20 cellular contexts compared by ENCODE assay signal in the genomic region with DNA sequence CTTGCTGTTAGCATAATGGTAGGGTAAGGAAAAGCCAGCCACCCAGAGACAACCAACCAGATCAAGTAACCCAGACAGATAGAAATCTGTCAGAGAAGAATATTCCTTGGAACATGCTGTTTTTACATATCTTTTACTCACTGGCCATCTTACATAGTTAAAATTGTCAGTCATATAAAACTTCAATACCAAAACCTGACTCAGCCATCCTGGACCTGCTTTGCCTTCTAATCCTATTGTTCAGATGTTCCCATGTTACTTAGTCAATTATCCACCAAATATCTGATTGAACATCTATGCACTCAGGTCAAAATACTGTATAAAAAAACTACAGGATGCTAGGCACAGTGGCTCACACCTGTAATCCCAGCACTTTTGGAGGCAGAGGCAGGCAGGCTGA.
DNase-seq lines count a peak whose midpoint lies in the region; ATAC-seq, FAIRE-seq and TF ChIP-seq lines count a peak whose summit lies in the region.
"Had no signal": no experiment of that assay in that cellular context is flagged by ENCODE, and none has a peak within 500 bp of the region (broad histone marks: within the 10 kb centered on the region; RNA-seq: fewer than 3 reads in every experiment).

No MANE protein-coding gene starts in this region.

- H3K79me2 ChIP-seq in PC-3 (ENCODE audit: low read length): no peaks in the 10 kb centered on the region

- H3K4me2 ChIP-seq in A549 (peak overlapping the region; percentile 51), PC-3 (ENCODE audit: low read length) (peak overlapping the region; percentile 18)

- peak overlapping the region; percentile 29; the same call in 1 of the 2 replicates for H3K9ac ChIP-seq in PC-3 (ENCODE audit: low read length)
- H3K9ac ChIP-seq: GM23248 had no signal

- peaks cover 0 to 4% (median 0%) of the 10 kb centered on the region in 7 donors for H3K4me1 Mint-ChIP-seq in naive thymus-derived CD4-positive, alpha-beta T cell
- H3K4me1 Mint-ChIP-seq in HFFc6 (ENCODE audit: low read depth): peaks cover 40% of the 10 kb centered on the region
- H3K4me1 Mint-ChIP-seq: B cell had no signal

- no peak for DNase-seq in A549 (ENCODE audit: low read depth in 1 of 2, low spot score in 1 of 2)
- DNase-seq in PC-3: peak; percentile 73
- DNase-seq in epithelial cell of prostate (ENCODE audit: low read depth, low spot score): peak; percentile 22
- peak; percentile 33 for DNase-seq in renal cortical epithelial cell (ENCODE audit: low read depth)
- DNase-seq in amniotic stem cell (lab: John Stamatoyannopoulos, UW): no peak
- no peak for DNase-seq in naive thymus-derived CD4-positive, alpha-beta T cell
- DNase-seq in HFFc6: no peak
- DNase-seq: CD4-positive, alpha-beta T cell; DMS79; GM23248; MV-4-11; NCI-H1417 treated with DMSO at 0.1 percent for 48 hours; NCI-H1930; NCI-H2171; NCI-H446; NK-92 treated with Interleukin-12 subunit alpha and Interleukin-12 subunit beta, amount 100 ng/mL, for 24 hours had no signal

- ATAC-seq in A549 (no peak), PC-3 (peak; percentile 14)
- no peak for ATAC-seq in naive thymus-derived CD4-positive, alpha-beta T cell
- ATAC-seq: K562 had no signal

- no peak for TF ChIP-seq EP300 in A549 (IDR thresholded peaks at IDR 0.05)

- no peak overlapping the region for H2AFZ ChIP-seq in PC-3 (ENCODE audit: low read length)
- H2AFZ ChIP-seq: GM23248 had no signal

- peaks cover 0 to 4% (median 0%) of the 10 kb centered on the region in 5 donors for H3K27me3 Mint-ChIP-seq in naive thymus-derived CD4-positive, alpha-beta T cell
- H3K27me3 Mint-ChIP-seq in HFFc6 (ENCODE audit: insufficient read depth): peaks cover 9% of the 10 kb centered on the region
- H3K27me3 Mint-ChIP-seq: B cell; CD4-positive, alpha-beta T cell had no signal

- POLR2A ChIA-PET in A549 (lab: Yijun Ruan, JAX): no interaction called here
- POLR2A ChIA-PET in PC-3 (lab: Charles Lee; ENCODE audit: unreplicated experiment): interaction anchor here (0.6 kb wide), 3 partner anchors 235 to 469 kb away, joined by 3 to 6 read pairs (median 4); no protein-coding TSS in a partner anchor
- POLR2A ChIA-PET in naive thymus-derived CD4-positive, alpha-beta T cell (lab: Charles Lee): no interaction called here

- H3K9me3 Mint-ChIP-seq in naive thymus-derived CD4-positive, alpha-beta T cell: peaks cover 0 to 2% (median 0%) of the 10 kb centered on the region in 11 donors
- no peaks in the 10 kb centered on the region for H3K9me3 Mint-ChIP-seq in HFFc6
- H3K9me3 Mint-ChIP-seq: CD4-positive, alpha-beta T cell had no signal

- H3F3A ChIP-seq in PC-3 (ENCODE audit: low read length, unreplicated experiment): peaks cover 13% of the 10 kb centered on the region

- intact Hi-C loops in PC-3 (cut with micrococcal nuclease): loop anchor here (1.0 to 5.0 kb wide), 6 partner anchors 100 to 471 kb away; no protein-coding TSS in a partner anchor
- intact Hi-C loops in naive thymus-derived CD4-positive, alpha-beta T cell (cut with micrococcal nuclease): no loop called here

- H3K27ac Mint-ChIP-seq in naive thymus-derived CD4-positive, alpha-beta T cell: no peak overlapping the region
- no peak overlapping the region for H3K27ac Mint-ChIP-seq in HFFc6
- H3K27ac Mint-ChIP-seq: B cell; CD4-positive, alpha-beta T cell had no signal

- H3K4me1 ChIP-seq in A549: peaks cover 50% of the 10 kb centered on the region
- peaks cover 55% of the 10 kb centered on the region for H3K4me1 ChIP-seq in PC-3 (ENCODE audit: insufficient read depth, low read length)
- no peaks in the 10 kb centered on the region for H3K4me1 ChIP-seq in naive thymus-derived CD4-positive, alpha-beta T cell (ENCODE audit: control insufficient read depth in 2 of 2, insufficient read depth in 2 of 2, low read length in 2 of 2)

- H3K4me3 ChIP-seq in A549 (no peak overlapping the region), PC-3 (ENCODE audit: low read length) (no peak overlapping the region)
- no peak overlapping the region for H3K4me3 ChIP-seq in naive thymus-derived CD4-positive, alpha-beta T cell (ENCODE audit: low read length)
- H3K4me3 ChIP-seq: GM23248, K562 had no signal

- no peak for TF ChIP-seq RAD21 in A549 (conservative IDR thresholded peaks at IDR 0.05 in 1 of 2, IDR thresholded peaks at IDR 0.05 in 1 of 2)

- no peaks in the 10 kb centered on the region for H3K36me3 ChIP-seq in PC-3 (ENCODE audit: low read depth, low read length)
- H3K36me3 ChIP-seq in naive thymus-derived CD4-positive, alpha-beta T cell (ENCODE audit: control insufficient read depth in 2 of 3, insufficient read depth in 3 of 3, low read length in 3 of 3): no peaks in the 10 kb centered on the region

- H3K36me3 Mint-ChIP-seq in naive thymus-derived CD4-positive, alpha-beta T cell: no peaks in the 10 kb centered on the region
- H3K36me3 Mint-ChIP-seq in HFFc6 (ENCODE audit: low read depth): no peaks in the 10 kb centered on the region

- H3K9me3 ChIP-seq in A549 (no peaks in the 10 kb centered on the region), PC-3 (ENCODE audit: low read length) (no peaks in the 10 kb centered on the region)
- H3K9me3 ChIP-seq in naive thymus-derived CD4-positive, alpha-beta T cell (ENCODE audit: control insufficient read depth in 2 of 3, low read length in 3 of 3): no peaks in the 10 kb centered on the region

- TF ChIP-seq CTCF in A549 (IDR thresholded peaks at IDR 0.05) (no peak), PC-3 (conservative IDR thresholded peaks at IDR 0.05; ENCODE audit: low read depth, low read length) (no peak), HFFc6 (IDR thresholded peaks at IDR 0.05) (no peak)

- no peak for FAIRE-seq in A549 (lab: Jason Lieb, UNC)
- FAIRE-seq: D721Med, K562 had no signal

- CTCF ChIA-PET in A549 (lab: Yijun Ruan, JAX) (interaction anchor here (0.5 kb wide), 1 partner anchor 395 kb away, joined by 4 read pairs; no protein-coding TSS in a partner anchor), PC-3 (lab: Charles Lee) (no interaction called here)
- CTCF ChIA-PET in naive thymus-derived CD4-positive, alpha-beta T cell (lab: Charles Lee): no interaction called here

- H3K9me2 ChIP-seq in PC-3 (replicated peaks; ENCODE audit: low read length): no peaks in the 10 kb centered on the region

- no peaks in the 10 kb centered on the region for H3K27me3 ChIP-seq in PC-3 (ENCODE audit: low read length)
- H3K27me3 ChIP-seq in naive thymus-derived CD4-positive, alpha-beta T cell (ENCODE audit: control insufficient read depth in 2 of 2, insufficient read depth in 2 of 2, low read length in 2 of 2): no peaks in the 10 kb centered on the region

- H3K27ac ChIP-seq in A549 (peak overlapping the region; percentile 65 to 80), PC-3 (ENCODE audit: low read length) (peak overlapping the region; percentile 61), epithelial cell of prostate (peak overlapping the region; percentile 42)
- H3K27ac ChIP-seq in naive thymus-derived CD4-positive, alpha-beta T cell (ENCODE audit: low read depth, low read length): no peak overlapping the region
- H3K27ac ChIP-seq: GM23248, RWPE1 had no signal

- no peaks in the 10 kb centered on the region for H4K20me1 ChIP-seq in PC-3 (ENCODE audit: low read length)

- no peak overlapping the region for H3K4me3 Mint-ChIP-seq in naive thymus-derived CD4-positive, alpha-beta T cell
- no peak overlapping the region for H3K4me3 Mint-ChIP-seq in HFFc6
- H3K4me3 Mint-ChIP-seq: B cell; CD4-positive, alpha-beta T cell had no signal

- TF ChIP-seq POLR2A in A549 (IDR thresholded peaks at IDR 0.05; ENCODE audit: low read length): no peak

- BruUV-seq in PC-3 (replicated peaks; lab: Mats Ljungman, UMichigan): no TSS peak

TF ChIP-seq in A549, 52 proteins besides CTCF, POLR2A, EP300 and RAD21:
- TF ChIP-seq ZC3H11A (IDR thresholded peaks at IDR 0.05) (no peak), FOXS1 (CRISPR knock-in tag; IDR thresholded peaks at IDR 0.05) (no peak), BHLHE40 (IDR thresholded peaks at IDR 0.05; ENCODE audit: low read depth, low read length) (no peak), MAZ (IDR thresholded peaks at IDR 0.05; ENCODE audit: borderline replicate concordance, low read depth, low read length) (no peak), CBX8 (IDR thresholded peaks at IDR 0.05) (no peak), GATA3 (IDR thresholded peaks at IDR 0.05; ENCODE audit: borderline replicate concordance) (no peak), CEBPB (IDR thresholded peaks at IDR 0.05) (no peak), TP53 (CRISPR knock-in tag; IDR thresholded peaks at IDR 0.05) (no peak), SMC3 (IDR thresholded peaks at IDR 0.05) (no peak), FOSL2 (IDR thresholded peaks at IDR 0.05) (no peak), FOSL2 (CRISPR knock-in tag; IDR thresholded peaks at IDR 0.05) (no peak)
- TF ChIP-seq, protein P1, sequence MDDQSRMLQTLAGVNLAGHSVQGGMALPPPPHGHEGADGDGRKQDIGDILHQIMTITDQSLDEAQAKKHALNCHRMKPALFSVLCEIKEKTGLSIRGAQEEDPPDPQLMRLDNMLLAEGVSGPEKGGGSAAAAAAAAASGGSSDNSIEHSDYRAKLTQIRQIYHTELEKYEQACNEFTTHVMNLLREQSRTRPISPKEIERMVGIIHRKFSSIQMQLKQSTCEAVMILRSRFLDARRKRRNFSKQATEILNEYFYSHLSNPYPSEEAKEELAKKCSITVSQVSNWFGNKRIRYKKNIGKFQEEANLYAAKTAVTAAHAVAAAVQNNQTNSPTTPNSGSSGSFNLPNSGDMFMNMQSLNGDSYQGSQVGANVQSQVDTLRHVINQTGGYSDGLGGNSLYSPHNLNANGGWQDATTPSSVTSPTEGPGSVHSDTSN (IDR thresholded peaks at IDR 0.05): no peak

Comparison
In these comparisons a context has a peak if more than half of its experiments do, and no peak if none do; other contexts are left out.
1. DNase-seq: peak in PC-3 (single experiment), epithelial cell of prostate (single experiment) and renal cortical epithelial cell (single experiment); none in A549 (0 of 2), amniotic stem cell (single experiment), naive thymus-derived CD4-positive, alpha-beta T cell (0 of 9) and HFFc6 (single experiment).